ENCODE assay signal across 28 cellular contexts in the genomic region with DNA sequence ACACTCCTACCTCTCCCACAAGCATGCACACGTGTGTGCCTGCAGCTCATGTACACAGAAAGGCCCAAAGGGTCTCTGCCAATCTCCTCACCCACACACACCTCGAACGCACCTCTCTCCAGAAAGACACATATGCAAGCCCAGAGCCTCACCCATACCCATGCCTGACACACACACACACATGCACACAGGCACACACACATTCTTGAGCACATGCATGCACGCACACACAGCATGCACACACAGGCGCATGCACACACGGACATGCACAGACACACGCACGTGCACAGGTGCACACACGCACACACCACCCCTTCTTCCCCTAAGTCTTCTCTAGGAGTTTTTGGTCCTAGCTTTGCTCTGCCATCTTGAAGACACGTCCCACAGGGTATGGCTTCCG. TPM values are rescaled to one million over a fixed set of nuclear protein-coding genes. Genes with fewer than 3 reads are reported as not detected.
"Had no signal": no experiment of that assay in that cellular context is flagged by ENCODE, and none has a peak within 500 bp of the region (broad histone marks: within the 10 kb centered on the region; RNA-seq: fewer than 3 reads in every experiment).

No MANE protein-coding gene starts in this region.

- H3K4me1 ChIP-seq: Peyer's patch, SJSA1 had no signal

- DNase-seq: activated CD4-positive, alpha-beta memory T cell treated with anti-CD3 and anti-CD28 coated beads, Interleukin-2, amount 10 ng/mL, durations not matched to agents 7 days and 5 days; activated CD4-positive, alpha-beta T cell treated with anti-CD3 and anti-CD28 coated beads for 1 hour; activated CD4-positive, alpha-beta T cell treated with anti-CD3 and anti-CD28 coated beads for 48 hours; activated CD4-positive, CD25-positive, alpha-beta regulatory T cell; activated CD8-positive, alpha-beta memory T cell treated with anti-CD3 and anti-CD28 coated beads for 24 hours; activated CD8-positive, alpha-beta memory T cell treated with anti-CD3 and anti-CD28 coated beads, Interleukin-2, amount 10 ng/mL, durations not matched to agents 7 days and 5 days; activated CD8-positive, alpha-beta memory T cell treated with anti-CD3 and anti-CD28 coated beads, Interleukin-2, amount 50 U/mL, for 48 hours; activated effector memory CD4-positive, alpha-beta T cell treated with Interleukin-2 at 50 U/mL for 16 hours; activated naive CD4-positive, alpha-beta T cell treated with anti-CD3 and anti-CD28 coated beads, Interleukin-2, amount 10 ng/mL, durations not matched to agents 7 days and 5 days; activated naive CD8-positive, alpha-beta T cell treated with anti-CD3 and anti-CD28 coated beads, Interleukin-2, amount 50 U/mL, for 24 hours; activated T-cell treated with anti-CD3 and anti-CD28 coated beads, Interleukin-2, amount 50 U/mL, for 48 hours; Karpas-422; NCI-H1048; NCI-H1694; NCI-H2081 treated with DMSO at 0.1 percent for 48 hours; NCI-H446 treated with DMSO at 0.1 percent for 48 hours; SHP77 treated with DMSO at 0.1 percent for 48 hours; T-cell; T-helper 17 cell had no signal

- H3K27ac ChIP-seq: cardiac muscle cell, Peyer's patch, SJSA1, WERI-Rb-1 had no signal

- H3K27ac Mint-ChIP-seq: activated CD4-positive, alpha-beta memory T cell treated with anti-CD3 and anti-CD28 coated beads, Interleukin-2, amount 10 ng/mL, durations not matched to agents 7 days and 5 days; activated CD8-positive, alpha-beta memory T cell treated with anti-CD3 and anti-CD28 coated beads, Interleukin-2, amount 10 ng/mL, durations not matched to agents 7 days and 5 days; activated naive CD4-positive, alpha-beta T cell treated with anti-CD3 and anti-CD28 coated beads, Interleukin-2, amount 10 ng/mL, durations not matched to agents 7 days and 5 days; activated naive CD8-positive, alpha-beta T cell; activated naive CD8-positive, alpha-beta T cell treated with anti-CD3 and anti-CD28 coated beads, Interleukin-2, amount 50 U/mL, for 24 hours; T-cell; T-helper 17 cell had no signal

- H3K4me3 ChIP-seq: cardiac muscle cell, Peyer's patch, SJSA1 had no signal

- H3K4me2 ChIP-seq: SK-N-SH had no signal

- H3K9me3 ChIP-seq: Peyer's patch, SK-N-SH had no signal

- H3K36me3 ChIP-seq: cardiac muscle cell, Peyer's patch, SJSA1, WERI-Rb-1 had no signal

- H3K27me3 ChIP-seq: cardiac muscle cell, Peyer's patch, SJSA1 had no signal

- H3K9me3 Mint-ChIP-seq: activated CD4-positive, alpha-beta memory T cell treated with anti-CD3 and anti-CD28 coated beads, Interleukin-2, amount 10 ng/mL, durations not matched to agents 7 days and 5 days; activated naive CD4-positive, alpha-beta T cell treated with anti-CD3 and anti-CD28 coated beads, Interleukin-2, amount 10 ng/mL, durations not matched to agents 7 days and 5 days; activated naive CD8-positive, alpha-beta T cell treated with anti-CD3 and anti-CD28 coated beads, Interleukin-2, amount 50 U/mL, for 24 hours; central memory CD8-positive, alpha-beta T cell had no signal

- H3K36me3 Mint-ChIP-seq: activated CD8-positive, alpha-beta memory T cell treated with anti-CD3 and anti-CD28 coated beads, Interleukin-2, amount 10 ng/mL, durations not matched to agents 7 days and 5 days; activated naive CD4-positive, alpha-beta T cell treated with anti-CD3 and anti-CD28 coated beads, Interleukin-2, amount 10 ng/mL, durations not matched to agents 7 days and 5 days; activated naive CD8-positive, alpha-beta T cell; brain; T-cell had no signal

- H3K9ac ChIP-seq: SK-N-SH had no signal

- H3K4me1 Mint-ChIP-seq: activated CD4-positive, alpha-beta memory T cell treated with anti-CD3 and anti-CD28 coated beads, Interleukin-2, amount 10 ng/mL, durations not matched to agents 7 days and 5 days; activated CD8-positive, alpha-beta memory T cell treated with anti-CD3 and anti-CD28 coated beads, Interleukin-2, amount 10 ng/mL, durations not matched to agents 7 days and 5 days; activated naive CD4-positive, alpha-beta T cell treated with anti-CD3 and anti-CD28 coated beads, Interleukin-2, amount 10 ng/mL, durations not matched to agents 7 days and 5 days; activated naive CD8-positive, alpha-beta T cell treated with anti-CD3 and anti-CD28 coated beads, Interleukin-2, amount 50 U/mL, for 24 hours; central memory CD8-positive, alpha-beta T cell; T-cell had no signal

- H3K4me3 Mint-ChIP-seq: activated CD4-positive, alpha-beta memory T cell treated with anti-CD3 and anti-CD28 coated beads, Interleukin-2, amount 10 ng/mL, durations not matched to agents 7 days and 5 days; activated CD8-positive, alpha-beta memory T cell treated with anti-CD3 and anti-CD28 coated beads, Interleukin-2, amount 10 ng/mL, durations not matched to agents 7 days and 5 days; activated naive CD4-positive, alpha-beta T cell treated with anti-CD3 and anti-CD28 coated beads, Interleukin-2, amount 10 ng/mL, durations not matched to agents 7 days and 5 days; activated naive CD8-positive, alpha-beta T cell; activated naive CD8-positive, alpha-beta T cell treated with anti-CD3 and anti-CD28 coated beads, Interleukin-2, amount 50 U/mL, for 24 hours; brain; central memory CD8-positive, alpha-beta T cell; T-cell; T-helper 17 cell had no signal

RNA-seq across cellular contexts. Expression of a gene that starts 48.7 kb away (rescaled TPM):
- total RNA-seq: activated CD4-positive, alpha-beta memory T cell treated with anti-CD3 and anti-CD28 coated beads, Interleukin-2, amount 10 ng/mL, durations not matched to agents 7 days and 5 days; activated CD8-positive, alpha-beta memory T cell treated with anti-CD3 and anti-CD28 coated beads, Interleukin-2, amount 10 ng/mL, durations not matched to agents 7 days and 5 days; MCF 10A; T-helper 17 cell had no signal
